In the genomic region with DNA sequence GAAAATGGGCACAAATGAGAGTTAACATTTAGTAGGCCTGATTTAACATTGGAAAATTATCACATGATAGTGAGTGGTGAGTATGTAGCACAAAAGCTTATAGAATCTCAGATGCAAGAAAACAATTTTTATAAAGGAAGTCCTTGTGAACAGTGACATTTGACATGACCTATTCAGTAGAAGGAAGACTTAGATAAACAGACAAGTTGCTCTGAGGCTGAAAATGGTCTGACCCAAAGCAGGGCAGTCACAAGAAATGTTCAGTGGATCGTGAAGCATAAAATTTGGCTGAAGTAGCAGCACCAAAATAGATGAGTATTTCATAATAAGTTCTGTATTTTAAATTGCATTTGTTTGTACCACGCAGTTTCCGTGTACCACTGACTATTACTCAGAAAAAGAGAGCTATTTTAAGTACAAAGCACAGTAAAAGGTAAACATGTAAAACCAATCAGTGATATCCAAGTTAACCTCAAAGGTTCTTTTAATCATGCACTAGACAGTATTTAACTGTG, we compare ENCODE assay signal across 18 cellular contexts.
DNase-seq lines count a peak whose midpoint lies in the region; ATAC-seq, FAIRE-seq and TF ChIP-seq lines count a peak whose summit lies in the region.
"Had no signal": no experiment of that assay in that cellular context is flagged by ENCODE, and none has a peak within 500 bp of the region (broad histone marks: within the 10 kb centered on the region; RNA-seq: fewer than 3 reads in every experiment).

No MANE protein-coding gene starts in this region.

- TF ChIP-seq CTCF in chondrocyte (IDR thresholded peaks at IDR 0.05): no peak

- no peak overlapping the region for H3K4me3 ChIP-seq in neuronal stem cell (ENCODE audit: low read length in 2 of 2)
- H3K4me3 ChIP-seq: SJCRH30 had no signal

- no peaks in the 10 kb centered on the region for H3K4me1 ChIP-seq in neuronal stem cell (ENCODE audit: control insufficient read depth in 2 of 2, insufficient read depth in 1 of 2, low read depth in 1 of 2, low read length in 2 of 2)
- H3K4me1 ChIP-seq: SJCRH30 had no signal

- no peaks in the 10 kb centered on the region for H3K9me3 ChIP-seq in neuronal stem cell (replicated peaks in 1 of 2; ENCODE audit: control insufficient read depth in 2 of 2, insufficient read depth in 1 of 2, low read depth in 1 of 2, low read length in 2 of 2)
- H3K9me3 ChIP-seq: BE2C, SJCRH30 had no signal

- no peaks in the 10 kb centered on the region for H3K36me3 Mint-ChIP-seq in chondrocyte (ENCODE audit: low read depth)
- H3K36me3 Mint-ChIP-seq in activated naive CD4-positive, alpha-beta T cell treated with anti-CD3 and anti-CD28 coated beads, Interleukin-2, amount 10 ng/mL, durations not matched to agents 7 days and 5 days: no peaks in the 10 kb centered on the region
- H3K36me3 Mint-ChIP-seq: CD8-positive, alpha-beta memory T cell had no signal

- no peak for ATAC-seq in GM18867 (IDR thresholded peaks at IDR 0.05; ENCODE audit: unreplicated experiment)
- ATAC-seq: HepG2 had no signal

- FAIRE-seq in islet of Langerhans (lab: Jason Lieb, UNC): peak; percentile 84
- FAIRE-seq: HepG2 had no signal

- no peak overlapping the region for H2BK120ac ChIP-seq in neuronal stem cell (ENCODE audit: low read depth, low read length)

- CTCF ChIA-PET in activated naive CD4-positive, alpha-beta T cell treated with anti-CD3 and anti-CD28 coated beads, Interleukin-2, amount 10 ng/mL, durations not matched to agents 7 days and 5 days (lab: Charles Lee): no interaction called here

- no peaks in the 10 kb centered on the region for H3K9me3 Mint-ChIP-seq in chondrocyte (ENCODE audit: low read depth)
- H3K9me3 Mint-ChIP-seq in activated naive CD4-positive, alpha-beta T cell treated with anti-CD3 and anti-CD28 coated beads, Interleukin-2, amount 10 ng/mL, durations not matched to agents 7 days and 5 days: peaks cover 3% of the 10 kb centered on the region
- H3K9me3 Mint-ChIP-seq: H9 had no signal

- H4K8ac ChIP-seq in neuronal stem cell (ENCODE audit: low read depth, low read length): no peak overlapping the region

- no peak overlapping the region for H2AFZ ChIP-seq in neuronal stem cell (ENCODE audit: low read length)

- H3K18ac ChIP-seq in neuronal stem cell (ENCODE audit: low read length): no peak overlapping the region

- no peak overlapping the region for H3K23ac ChIP-seq in neuronal stem cell (ENCODE audit: low read depth, low read length, poor library complexity)

- no peak overlapping the region for H3K14ac ChIP-seq in neuronal stem cell (ENCODE audit: low read length)

- WGBS in neuronal stem cell (ENCODE audit: extremely low coverage in 2 of 2, insufficient read length in 2 of 2, insufficient replicate concordance in 1 of 2), 2 donors: no CpG with 5 or more reads among the region's 3 CpGs

- no peak overlapping the region for H2AK5ac ChIP-seq in neuronal stem cell (ENCODE audit: low read depth, low read length)

- no peak overlapping the region for H3K27ac Mint-ChIP-seq in chondrocyte (ENCODE audit: unreplicated experiment)
- no peak overlapping the region for H3K27ac Mint-ChIP-seq in activated naive CD4-positive, alpha-beta T cell treated with anti-CD3 and anti-CD28 coated beads, Interleukin-2, amount 10 ng/mL, durations not matched to agents 7 days and 5 days
- H3K27ac Mint-ChIP-seq: CD8-positive, alpha-beta memory T cell; H9 had no signal

- H2BK5ac ChIP-seq in neuronal stem cell (ENCODE audit: low read length): no peak overlapping the region

- H4K91ac ChIP-seq in neuronal stem cell (ENCODE audit: low read depth, low read length, poor library complexity): no peak overlapping the region

- H3K79me1 ChIP-seq in neuronal stem cell (ENCODE audit: low read depth, low read length): no peaks in the 10 kb centered on the region

- H2BK15ac ChIP-seq in neuronal stem cell (ENCODE audit: low read length): no peak overlapping the region

- H3K27me3 Mint-ChIP-seq in chondrocyte (ENCODE audit: low read depth): no peaks in the 10 kb centered on the region
- no peaks in the 10 kb centered on the region for H3K27me3 Mint-ChIP-seq in activated naive CD4-positive, alpha-beta T cell treated with anti-CD3 and anti-CD28 coated beads, Interleukin-2, amount 10 ng/mL, durations not matched to agents 7 days and 5 days
- H3K27me3 Mint-ChIP-seq: CD8-positive, alpha-beta memory T cell had no signal

- no peak overlapping the region for H3K4me2 ChIP-seq in neuronal stem cell (ENCODE audit: insufficient read depth, low read length, poor library complexity, severe bottlenecking)

- no peaks in the 10 kb centered on the region for H3K36me3 ChIP-seq in neuronal stem cell (replicated peaks in 1 of 2; ENCODE audit: control insufficient read depth in 2 of 2, insufficient read depth in 2 of 2, low read length in 2 of 2)
- H3K36me3 ChIP-seq: BE2C, SJCRH30 had no signal

- H2BK12ac ChIP-seq in neuronal stem cell (ENCODE audit: low read length): no peak overlapping the region

- H3K27ac ChIP-seq in neuronal stem cell (replicated peaks; ENCODE audit: low read length): no peak overlapping the region
- H3K27ac ChIP-seq: SJCRH30 had no signal

- no peak overlapping the region for H3K9ac ChIP-seq in neuronal stem cell (ENCODE audit: low read depth, low read length, poor library complexity)

- DNase-seq in LHCN-M2 (ENCODE audit: low read depth) (peak; percentile 17), dedifferentiated amniotic fluid mesenchymal stem cell (ENCODE audit: extremely low spot score) (peak; percentile 16), superior temporal gyrus (ENCODE audit: extremely low spot score) (peak; percentile 35), chondrocyte (ENCODE audit: low spot score) (no peak), neuronal stem cell (ENCODE audit: low spot score) (no peak)
- DNase-seq in activated naive CD4-positive, alpha-beta T cell treated with anti-CD3 and anti-CD28 coated beads, Interleukin-2, amount 10 ng/mL, durations not matched to agents 7 days and 5 days: no peak
- DNase-seq: ACHN; BE2C; CD8-positive, alpha-beta memory T cell; DMS 273 treated with DMSO at 0.1 percent for 48 hours; H9; NCI-H187 treated with DMSO at 0.1 percent for 48 hours; NCI-H2171; RPMI8226; SJCRH30 had no signal

- no peaks in the 10 kb centered on the region for H3K27me3 ChIP-seq in neuronal stem cell (ENCODE audit: control insufficient read depth in 3 of 3, insufficient read depth in 3 of 3, low read depth in 1 of 3, low read length in 3 of 3)
- H3K27me3 ChIP-seq: BE2C, SJCRH30 had no signal

- H3K4ac ChIP-seq in neuronal stem cell (ENCODE audit: low read length): no peak overlapping the region

- no peak overlapping the region for H3K4me3 Mint-ChIP-seq in chondrocyte (ENCODE audit: unreplicated experiment)
- no peak overlapping the region for H3K4me3 Mint-ChIP-seq in activated naive CD4-positive, alpha-beta T cell treated with anti-CD3 and anti-CD28 coated beads, Interleukin-2, amount 10 ng/mL, durations not matched to agents 7 days and 5 days
- H3K4me3 Mint-ChIP-seq: CD8-positive, alpha-beta memory T cell; H9 had no signal

- peaks cover 3% of the 10 kb centered on the region for H3K4me1 Mint-ChIP-seq in chondrocyte (ENCODE audit: low read depth)
- no peaks in the 10 kb centered on the region for H3K4me1 Mint-ChIP-seq in activated naive CD4-positive, alpha-beta T cell treated with anti-CD3 and anti-CD28 coated beads, Interleukin-2, amount 10 ng/mL, durations not matched to agents 7 days and 5 days
- H3K4me1 Mint-ChIP-seq: CD8-positive, alpha-beta memory T cell; H9 had no signal

Comparison
In these comparisons a context has a peak if more than half of its experiments do, and no peak if none do; other contexts are left out.
1. DNase-seq: peak in LHCN-M2 (single experiment), dedifferentiated amniotic fluid mesenchymal stem cell (single experiment) and superior temporal gyrus (single experiment); none in chondrocyte (single experiment), activated naive CD4-positive, alpha-beta T cell treated with anti-CD3 and anti-CD28 coated beads, Interleukin-2, amount 10 ng/mL, durations not matched to agents 7 days and 5 days (single experiment) and neuronal stem cell (single experiment).